ENCODE assay signal across 23 cellular contexts in the genomic region with DNA sequence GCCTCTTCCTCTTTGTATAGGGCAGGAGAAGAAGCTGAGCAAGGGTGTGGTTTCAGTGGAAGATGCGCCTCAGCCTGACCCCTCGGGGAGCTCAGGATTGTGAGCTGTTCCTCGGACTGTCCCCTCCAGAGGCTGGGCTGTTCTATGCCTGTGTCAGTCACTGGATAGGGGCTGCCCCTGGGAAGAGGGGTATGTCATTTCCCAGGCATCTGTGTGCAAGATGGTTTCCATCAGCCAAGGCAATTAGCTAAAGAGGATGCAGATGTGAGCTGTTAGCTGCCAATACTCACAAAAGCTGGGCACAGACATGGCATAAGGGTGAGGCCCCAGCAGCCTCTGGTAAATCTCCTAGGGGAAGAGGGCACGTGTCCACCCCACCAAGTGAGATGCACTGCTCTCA. TPM values are rescaled to one million over a fixed set of nuclear protein-coding genes. Genes with fewer than 3 reads are reported as not detected.
DNase-seq lines count a peak whose midpoint lies in the region; ATAC-seq and TF ChIP-seq lines count a peak whose summit lies in the region.
"Had no signal": no experiment of that assay in that cellular context is flagged by ENCODE, and none has a peak within 500 bp of the region (broad histone marks: within the 10 kb centered on the region; RNA-seq: fewer than 3 reads in every experiment).

No MANE protein-coding gene starts in this region.

- CTCF ChIA-PET in CD8-positive, alpha-beta T cell (lab: Charles Lee): interaction anchor here (0.9 to 1.5 kb wide), 3 partner anchors 42 to 48 kb away, joined by 3 to 5 read pairs (median 4); no protein-coding TSS in a partner anchor

- ATAC-seq in T-helper 17 cell (no peak), memory B cell (ENCODE audit: low read depth) (no peak)
- ATAC-seq in CD8-positive, alpha-beta T cell: no peak
- ATAC-seq: A549, T-cell had no signal

- no peak overlapping the region for H3K4me3 ChIP-seq in stomach
- no peak overlapping the region for H3K4me3 ChIP-seq in CD8-positive, alpha-beta T cell (ENCODE audit: low read depth, low read length)
- H3K4me3 ChIP-seq: A549, lung, spleen, suprapubic skin, vagina had no signal

- peaks cover 29 to 83% (median 60%) of the 10 kb centered on the region in 4 donors for H3K36me3 ChIP-seq in stomach
- H3K36me3 ChIP-seq in CD8-positive, alpha-beta T cell (ENCODE audit: insufficient read depth, low read length): peaks cover 20% of the 10 kb centered on the region

- POLR2A ChIA-PET in CD8-positive, alpha-beta T cell (lab: Charles Lee): no interaction called here

- intact Hi-C loops in stomach (cut with DNase I; ENCODE audit: low total_unique reads): no loop called here
- intact Hi-C loops in CD8-positive, alpha-beta T cell (cut with DNase I, micrococcal nuclease): no loop called here

- H3K9me3 Mint-ChIP-seq in memory B cell: no peaks in the 10 kb centered on the region
- H3K9me3 Mint-ChIP-seq in CD8-positive, alpha-beta T cell: no peaks in the 10 kb centered on the region
- H3K9me3 Mint-ChIP-seq: activated CD4-positive, alpha-beta memory T cell treated with anti-CD3 and anti-CD28 coated beads for 36 hours; endodermal cell; T-cell had no signal

- TF ChIP-seq POLR2A in stomach (IDR thresholded peaks at IDR 0.05): no peak

- H3K9me3 ChIP-seq in T-helper 17 cell (ENCODE audit: control insufficient read depth, low read length, poor library complexity, severe bottlenecking) (no peaks in the 10 kb centered on the region), stomach (no peaks in the 10 kb centered on the region)
- no peaks in the 10 kb centered on the region for H3K9me3 ChIP-seq in CD8-positive, alpha-beta T cell (ENCODE audit: low read length)
- H3K9me3 ChIP-seq: A549, spleen, suprapubic skin, vagina had no signal

- WGBS in stomach, 5 donors: 60 to 83% (median 77%) methylated on average over 4 of the region's 4 CpGs

- H3K4me1 Mint-ChIP-seq in T-helper 17 cell (peaks cover 9% of the 10 kb centered on the region), memory B cell (peaks cover 9% of the 10 kb centered on the region)
- peaks cover 6% of the 10 kb centered on the region for H3K4me1 Mint-ChIP-seq in CD8-positive, alpha-beta T cell (ENCODE audit: low read depth)

- no peaks in the 10 kb centered on the region for H3K4me1 ChIP-seq in stomach
- H3K4me1 ChIP-seq in CD8-positive, alpha-beta T cell (ENCODE audit: insufficient read depth, low read length): no peaks in the 10 kb centered on the region
- H3K4me1 ChIP-seq: A549 had no signal

- TF ChIP-seq CTCF in stomach (IDR thresholded peaks at IDR 0.05): no peak
- no peak for TF ChIP-seq CTCF in CD8-positive, alpha-beta T cell (IDR thresholded peaks at IDR 0.05)

- H3K27ac ChIP-seq in stomach: no peak overlapping the region
- no peak overlapping the region for H3K27ac ChIP-seq in CD8-positive, alpha-beta T cell (ENCODE audit: low read depth, low read length)
- H3K27ac ChIP-seq: A549, spleen, suprapubic skin, vagina had no signal

- no peaks in the 10 kb centered on the region for H3K27me3 ChIP-seq in stomach
- H3K27me3 ChIP-seq in CD8-positive, alpha-beta T cell (ENCODE audit: insufficient read depth, low read length): no peaks in the 10 kb centered on the region
- H3K27me3 ChIP-seq: spleen, suprapubic skin, vagina had no signal

- H3K4me3 Mint-ChIP-seq in T-helper 17 cell: no peak overlapping the region
- H3K4me3 Mint-ChIP-seq in memory B cell: no peak overlapping the region
- no peak overlapping the region for H3K4me3 Mint-ChIP-seq in CD8-positive, alpha-beta T cell
- H3K4me3 Mint-ChIP-seq: activated CD4-positive, alpha-beta memory T cell treated with anti-CD3 and anti-CD28 coated beads for 36 hours; activated naive CD8-positive, alpha-beta T cell; endodermal cell; T-cell had no signal

- no peak for TF ChIP-seq EP300 in stomach (IDR thresholded peaks at IDR 0.05)

- H3K27me3 Mint-ChIP-seq in T-helper 17 cell (no peaks in the 10 kb centered on the region), memory B cell (no peaks in the 10 kb centered on the region)
- H3K27me3 Mint-ChIP-seq in CD8-positive, alpha-beta T cell (ENCODE audit: low read depth): no peaks in the 10 kb centered on the region
- H3K27me3 Mint-ChIP-seq: activated CD4-positive, alpha-beta memory T cell treated with anti-CD3 and anti-CD28 coated beads for 36 hours; activated naive CD8-positive, alpha-beta T cell; T-cell had no signal

- no peaks in the 10 kb centered on the region for H3K36me3 Mint-ChIP-seq in T-helper 17 cell (ENCODE audit: low read depth)
- peaks cover 10% of the 10 kb centered on the region for H3K36me3 Mint-ChIP-seq in memory B cell
- peaks cover 59% of the 10 kb centered on the region for H3K36me3 Mint-ChIP-seq in CD8-positive, alpha-beta T cell

- DNase-seq in SIG-M5 treated with dmso at 0.1 percent for 504 hours (lab: John Stamatoyannopoulos, UW; ENCODE audit: unreplicated experiment): peak; percentile 1
- no peak for DNase-seq in SIG-M5 (lab: John Stamatoyannopoulos, UW)
- DNase-seq in GM04504 (ENCODE audit: low read depth): peak; percentile 62
- DNase-seq in T-helper 17 cell: no peak
- DNase-seq in memory B cell (ENCODE audit: low spot score in 2 of 2): no peak
- no peak for DNase-seq in stomach
- DNase-seq in SW 1271 (lab: John Stamatoyannopoulos, UW): no peak
- DNase-seq in CD8-positive, alpha-beta T cell: no peak
- DNase-seq: activated CD4-positive, alpha-beta memory T cell treated with anti-CD3 and anti-CD28 coated beads for 36 hours; DND-41; endodermal cell; foreskin melanocyte; kidney; NCI-H82; retina; spleen; stimulated activated CD8-positive, alpha-beta memory T cell treated with anti-CD3 and anti-CD28 coated beads, Interleukin-4, amount 100 ng/mL, for 48 hours; T-cell had no signal

- H3K27ac Mint-ChIP-seq in T-helper 17 cell: peak overlapping the region; percentile 75
- H3K27ac Mint-ChIP-seq in memory B cell: peak overlapping the region; percentile 31
- H3K27ac Mint-ChIP-seq in CD8-positive, alpha-beta T cell: no peak overlapping the region
- H3K27ac Mint-ChIP-seq: activated CD4-positive, alpha-beta memory T cell treated with anti-CD3 and anti-CD28 coated beads for 36 hours; activated naive CD8-positive, alpha-beta T cell; endodermal cell; T-cell had no signal

RNA-seq across cellular contexts. Expression of a gene that starts 34.0 kb away (rescaled TPM):
- total RNA-seq in T-helper 17 cell: 10 to 100 TPM; 48.1 to 48.3 TPM
- total RNA-seq in stomach: 100 to 1,000 TPM in 3 of 5 donors, 10 to 100 TPM in 2; 46.3 to 149 (median 105) TPM
- 10 to 100 TPM; 14.1 to 17.1 (median 14.3) TPM for polyA plus RNA-seq in stomach
- 10 to 100 TPM; 39.5 to 40.1 TPM for total RNA-seq in CD8-positive, alpha-beta T cell

RNA-seq across cellular contexts. Expression of a gene that starts 56.3 kb away (rescaled TPM):
- total RNA-seq in T-helper 17 cell (10 to 100 TPM; 17.3 to 19.8 TPM), stomach (10 to 100 TPM in 3 of 5 donors, 1 to 10 TPM in 2; 4.7 to 25.4 (median 15.4) TPM)
- polyA plus RNA-seq in stomach: 100 to 1,000 TPM in 1 of 3 donors, 10 to 100 TPM in 2; 83.1 to 109 (median 93.7) TPM
- total RNA-seq in CD8-positive, alpha-beta T cell: 1 to 10 TPM; 6.2 to 6.8 TPM

Comparison
In these comparisons a context has a peak if more than half of its experiments do, and no peak if none do; other contexts are left out.
1. DNase-seq: peak in SIG-M5 treated with dmso at 0.1 percent for 504 hours (single experiment) and GM04504 (single experiment); none in SIG-M5 (single experiment), T-helper 17 cell (0 of 3), memory B cell (0 of 2), stomach (single experiment), SW 1271 (0 of 2) and CD8-positive, alpha-beta T cell (0 of 7).